Comparison of ENCODE assay signal across 10 cellular contexts in the genomic region with DNA sequence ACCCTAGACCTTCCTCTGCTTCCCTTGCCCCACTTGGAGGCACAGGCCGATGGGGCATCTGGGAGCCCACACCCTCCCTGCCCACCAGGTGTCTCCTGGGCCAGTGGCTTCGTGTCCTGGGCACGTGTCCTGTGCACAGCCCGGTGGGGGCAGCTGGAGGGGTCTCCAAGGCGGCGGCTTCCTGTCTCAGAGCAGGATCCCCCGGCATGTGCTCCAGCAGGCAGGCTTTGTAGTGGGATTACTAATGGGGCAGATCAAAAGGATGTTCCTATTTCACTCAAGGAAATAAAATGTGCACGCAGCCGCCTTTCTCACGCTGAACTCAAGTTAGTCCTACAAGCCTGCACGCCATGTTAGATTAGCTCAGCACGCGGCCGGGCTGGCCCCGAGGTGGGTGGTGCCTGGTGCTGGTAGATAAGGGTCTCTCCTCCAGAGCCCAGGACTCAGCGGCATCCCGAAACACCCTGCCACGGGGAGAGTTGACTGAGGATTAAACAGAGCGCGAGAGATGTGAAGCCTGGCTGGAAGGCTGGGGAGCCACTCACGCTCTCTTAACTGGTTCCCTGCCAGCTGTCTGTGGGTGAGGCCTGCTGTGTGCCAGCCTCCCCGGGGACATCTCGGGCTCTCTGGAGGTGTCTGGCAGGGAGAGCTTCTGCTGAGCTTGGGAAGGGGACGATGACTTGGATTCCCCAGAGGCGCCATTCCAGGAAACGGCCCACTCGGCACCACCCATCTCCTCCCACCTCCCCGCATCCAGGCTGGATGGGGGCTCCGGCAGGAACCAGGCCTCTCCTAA.
DNase-seq lines count a peak whose midpoint lies in the region; ATAC-seq and TF ChIP-seq lines count a peak whose summit lies in the region.
"Had no signal": no experiment of that assay in that cellular context is flagged by ENCODE, and none has a peak within 500 bp of the region (broad histone marks: within the 10 kb centered on the region; RNA-seq: fewer than 3 reads in every experiment).

No MANE protein-coding gene starts in this region.

- H3K36me3 ChIP-seq in SJCRH30: no peaks in the 10 kb centered on the region

- H3K4me1 Mint-ChIP-seq in glutamatergic neuron (ENCODE audit: low read depth, unreplicated experiment): peaks cover 46% of the 10 kb centered on the region

- no peak overlapping the region for H3K4me3 ChIP-seq in SJCRH30
- no peak overlapping the region for H3K4me3 ChIP-seq in retinal pigment epithelial cell (ENCODE audit: low read length)
- H3K4me3 ChIP-seq: GM12878, upper lobe of left lung had no signal

- peaks cover 13% of the 10 kb centered on the region for H3K27me3 Mint-ChIP-seq in glutamatergic neuron (ENCODE audit: unreplicated experiment)

- DNase-seq in EH (ENCODE audit: low read depth): peak; percentile 37
- DNase-seq in SJCRH30: peak; percentile 65 to 72
- DNase-seq in glutamatergic neuron: no peak
- peak; percentile 64 for DNase-seq in retinal pigment epithelial cell (ENCODE audit: low read depth)
- no peak for DNase-seq in activated effector memory CD4-positive, alpha-beta T cell treated with anti-CD3 and anti-CD28 coated beads, Interleukin-2, amount 50 U/mL, for 16 hours

- peaks cover 16% of the 10 kb centered on the region for H3K9me3 Mint-ChIP-seq in glutamatergic neuron (ENCODE audit: unreplicated experiment)

- peaks cover 10% of the 10 kb centered on the region for H3K36me3 Mint-ChIP-seq in glutamatergic neuron (ENCODE audit: unreplicated experiment)

- peaks cover 38% of the 10 kb centered on the region for H3K4me1 ChIP-seq in SJCRH30

- H3K27ac ChIP-seq in SJCRH30: peak overlapping the region; percentile 13; the same call in 1 of the 2 replicates

- TF ChIP-seq CTCF in glutamatergic neuron (IDR thresholded peaks at IDR 0.05; ENCODE audit: partially characterized antibody, unreplicated experiment) (no peak), retinal pigment epithelial cell (conservative IDR thresholded peaks at IDR 0.05; ENCODE audit: low read depth, low read length) (peak; percentile 11)

- H3K4me3 Mint-ChIP-seq in glutamatergic neuron (ENCODE audit: unreplicated experiment): no peak overlapping the region

- H3K27me3 ChIP-seq in SJCRH30: no peaks in the 10 kb centered on the region
- H3K27me3 ChIP-seq: upper lobe of left lung had no signal

- H3K9me3 ChIP-seq in SJCRH30 (replicated peaks): no peaks in the 10 kb centered on the region
- H3K9me3 ChIP-seq: upper lobe of left lung had no signal

- peak overlapping the region; percentile 75 for H3K27ac Mint-ChIP-seq in glutamatergic neuron (ENCODE audit: unreplicated experiment)

- ATAC-seq in HG03521 (IDR thresholded peaks at IDR 0.05; ENCODE audit: unreplicated experiment) (no peak), GM18870 (IDR thresholded peaks at IDR 0.05; ENCODE audit: unreplicated experiment) (no peak), HG02840 (IDR thresholded peaks at IDR 0.05; ENCODE audit: low FRiP score, unreplicated experiment) (no peak)
- ATAC-seq: GM12878 had no signal

Comparison
In these comparisons a context has a peak if more than half of its experiments do, and no peak if none do; other contexts are left out.
1. DNase-seq: peak in EH (single experiment), SJCRH30 (2 of 2) and retinal pigment epithelial cell (single experiment); none in glutamatergic neuron (single experiment) and activated effector memory CD4-positive, alpha-beta T cell treated with anti-CD3 and anti-CD28 coated beads, Interleukin-2, amount 50 U/mL, for 16 hours (single experiment).